16 cellular contexts compared by ENCODE assay signal in genomic region chr2:152037711-152038110, GRCh38.
DNase-seq lines count a peak whose midpoint lies in the region; ATAC-seq, FAIRE-seq and TF ChIP-seq lines count a peak whose summit lies in the region.
"Had no signal": no experiment of that assay in that cellular context is flagged by ENCODE, and none has a peak within 500 bp of the region (broad histone marks: within the 10 kb centered on the region; RNA-seq: fewer than 3 reads in every experiment).

No MANE protein-coding gene starts in this region.

- no peaks in the 10 kb centered on the region for H3K27me3 Mint-ChIP-seq in glutamatergic neuron (ENCODE audit: unreplicated experiment)

- H3K4me2 ChIP-seq in GM12878 (ENCODE audit: control insufficient read depth, insufficient read depth) = no peak overlapping the region

- H3K4me3 ChIP-seq in GM12878 (no peak overlapping the region), testis (no peak overlapping the region)

- no peak overlapping the region for H3K9ac ChIP-seq in GM12878 (ENCODE audit: control insufficient read depth, insufficient read depth, low read length)

- TF ChIP-seq CTCF in GM12878 (IDR thresholded peaks at IDR 0.05 in 2 of 3, conservative IDR thresholded peaks at IDR 0.05 in 1 of 3; ENCODE audit: control insufficient read depth in 2 of 3, extremely low read depth in 1 of 3, insufficient read depth in 1 of 3, low read depth in 3 of 3, low read length in 3 of 3) (no peak), glutamatergic neuron (IDR thresholded peaks at IDR 0.05; ENCODE audit: partially characterized antibody, unreplicated experiment) (no peak), testis (IDR thresholded peaks at IDR 0.05) (no peak)

- DNase-seq in GM12878 (ENCODE audit: low read depth, low spot score) = no peak
- peak; percentile 40 for DNase-seq in glutamatergic neuron
- peak; percentile 30 for DNase-seq in myocyte (ENCODE audit: low read depth)
- DNase-seq in testis = peak; percentile 75
- DNase-seq in DMS114 treated with DMSO at 0.1 percent for 48 hours (lab: John Stamatoyannopoulos, UW; ENCODE audit: unreplicated experiment) = no peak
- no peak for DNase-seq in NCI-H526 (lab: John Stamatoyannopoulos, UW)
- DNase-seq in stimulated activated naive CD4-positive, alpha-beta T cell treated with Interleukin-2 at 50 U/mL for 16 hours (lab: John Stamatoyannopoulos, UW) = no peak
- DNase-seq in putamen (ENCODE audit: low spot score) = no peak
- DNase-seq: activated naive CD8-positive, alpha-beta T cell treated with anti-CD3 and anti-CD28 coated beads, Interleukin-2, amount 50 U/mL, for 24 hours; effector memory CD8-positive, alpha-beta T cell; natural killer cell; NCI-H226; SHP77 treated with DMSO at 0.1 percent for 48 hours; stimulated activated CD4-positive, alpha-beta T cell treated with anti-CD3 and anti-CD28 coated beads, Interleukin-2, amount 100 ng/mL, for 24 hours; T-helper 17 cell had no signal

- H3K9me3 Mint-ChIP-seq in glutamatergic neuron (ENCODE audit: unreplicated experiment) = no peaks in the 10 kb centered on the region
- H3K9me3 Mint-ChIP-seq: activated naive CD8-positive, alpha-beta T cell treated with anti-CD3 and anti-CD28 coated beads, Interleukin-2, amount 50 U/mL, for 24 hours; effector memory CD8-positive, alpha-beta T cell; natural killer cell; WTC11 had no signal

- no peak overlapping the region for H3K27ac Mint-ChIP-seq in glutamatergic neuron (ENCODE audit: unreplicated experiment)
- H3K27ac Mint-ChIP-seq: activated naive CD8-positive, alpha-beta T cell treated with anti-CD3 and anti-CD28 coated beads, Interleukin-2, amount 50 U/mL, for 24 hours; effector memory CD8-positive, alpha-beta T cell; natural killer cell; T-helper 17 cell; WTC11 had no signal

- no peak for TF ChIP-seq EP300 in GM12878 (IDR thresholded peaks at IDR 0.05; ENCODE audit: borderline replicate concordance in 1 of 2, control insufficient read depth in 1 of 2, low read depth in 2 of 2, low read length in 2 of 2)

- 0 out of 2 replicates have a peak overlapping the region, but pooled peaks have one; percentile 3 for H2AFZ ChIP-seq in GM12878 (ENCODE audit: control insufficient read depth, low read depth, low read length)

- H3K27ac ChIP-seq in GM12878 (ENCODE audit: control insufficient read depth, insufficient read depth) (no peak overlapping the region), testis (peak overlapping the region in 1 of 2 donors; percentile 11)

- no peaks in the 10 kb centered on the region for H3K9me3 ChIP-seq in GM12878 (replicated peaks; ENCODE audit: control insufficient read depth, insufficient read depth, low read length)
- no peaks in the 10 kb centered on the region for H3K9me3 ChIP-seq in testis

- H3K27me3 ChIP-seq in GM12878 (replicated peaks in 1 of 2; ENCODE audit: control insufficient read depth in 2 of 2, insufficient read depth in 2 of 2, low read length in 1 of 2) (no peaks in the 10 kb centered on the region), testis (no peaks in the 10 kb centered on the region)

- H3K4me1 ChIP-seq in GM12878 (ENCODE audit: control insufficient read depth, insufficient read depth, low read length) (no peaks in the 10 kb centered on the region), testis (peaks cover 23% of the 10 kb centered on the region)

- SMC1A ChIA-PET in GM12878 (lab: Charles Lee; ENCODE audit: uncharacterized antibody, unreplicated experiment) = interaction anchor here (0.6 to 4.0 kb wide), 13 partner anchors 9 to 705 kb away, joined by 3 to 26 read pairs (median 5); no protein-coding TSS in a partner anchor

- CTCF ChIA-PET in GM12878 (lab: Yijun Ruan, JAX) = interaction anchor here (0.8 to 4.7 kb wide), 18 partner anchors 11 to 787 kb away, joined by 3 to 50 read pairs (median 4); partner anchors contain the start of gene STAM2

- TF ChIP-seq POLR2A in GM12878 (IDR thresholded peaks at IDR 0.05; ENCODE audit: low read depth, low read length) (no peak), testis (IDR thresholded peaks at IDR 0.05) (no peak)

- H3K36me3 Mint-ChIP-seq in glutamatergic neuron (ENCODE audit: unreplicated experiment) = no peaks in the 10 kb centered on the region
- H3K36me3 Mint-ChIP-seq: natural killer cell, WTC11 had no signal

- H3K4me3 Mint-ChIP-seq in glutamatergic neuron (ENCODE audit: unreplicated experiment) = no peak overlapping the region
- H3K4me3 Mint-ChIP-seq: activated naive CD8-positive, alpha-beta T cell treated with anti-CD3 and anti-CD28 coated beads, Interleukin-2, amount 50 U/mL, for 24 hours; effector memory CD8-positive, alpha-beta T cell; natural killer cell; T-helper 17 cell; WTC11 had no signal

- H3K4me1 Mint-ChIP-seq in glutamatergic neuron (ENCODE audit: low read depth, unreplicated experiment) = peaks cover 19% of the 10 kb centered on the region
- H3K4me1 Mint-ChIP-seq: activated naive CD8-positive, alpha-beta T cell treated with anti-CD3 and anti-CD28 coated beads, Interleukin-2, amount 50 U/mL, for 24 hours; natural killer cell; T-helper 17 cell had no signal

- no peak for FAIRE-seq in GM12878 (lab: Jason Lieb, UNC)

- POLR2A ChIA-PET in GM12878 (lab: Charles Lee) = interaction anchor here (1.2 kb wide), 1 partner anchor 138 kb away, joined by 3 read pairs; the partner anchor contains the start of gene STAM2

- no TSS peak for BruUV-seq in GM12878 (replicated peaks; lab: Mats Ljungman, UMichigan)

- RAD21 ChIA-PET in GM12878 (lab: Charles Lee; ENCODE audit: unreplicated experiment) = interaction anchor here (0.6 to 3.0 kb wide), 11 partner anchors 9 to 1483 kb away, joined by 3 to 25 read pairs (median 6); partner anchors contain the start of gene STAM2

- TF ChIP-seq RAD21 in GM12878 (IDR thresholded peaks at IDR 0.05; ENCODE audit: insufficient read depth, low read depth, low read length) = no peak

- peaks cover 2% of the 10 kb centered on the region; the same call in 1 of the 2 replicates for H3K79me2 ChIP-seq in GM12878 (ENCODE audit: control insufficient read depth, insufficient read depth, low read length)

- no peak for ATAC-seq in GM12878
- ATAC-seq: activated naive CD8-positive, alpha-beta T cell treated with anti-CD3 and anti-CD28 coated beads, Interleukin-2, amount 50 U/mL, for 24 hours; effector memory CD8-positive, alpha-beta T cell; natural killer cell; T-helper 17 cell had no signal

- intact Hi-C loops in GM12878 (cut with micrococcal nuclease; ENCODE audit: unreplicated experiment) = loop anchor here (1.0 to 5.0 kb wide), 3 partner anchors 138 to 598 kb away; partner anchors contain the start of genes FMNL2 and STAM2
- intact Hi-C loops in testis (cut with DNase I; ENCODE audit: low total_unique reads) = loop anchor here (10.0 kb wide), 1 partner anchor 127 kb away; no protein-coding TSS in a partner anchor

- 60% methylated on average over 4 of the region's 4 CpGs for WGBS in GM12878 (ENCODE audit: insufficient coverage, insufficient replicate concordance, low lambda C conversion rate, missing lambda C conversion rate)
- WGBS in testis, 2 donors = 20 to 26% methylated on average over 3 to 4 of the region's 4 CpGs

- in situ Hi-C loops in GM12878 (cut with MboI) = loop anchor here (10.0 kb wide), 1 partner anchor 297 kb away; the partner anchor contains the start of gene FMNL2

- H3K36me3 ChIP-seq in GM12878 (ENCODE audit: control insufficient read depth in 2 of 2, insufficient read depth in 2 of 2, low read length in 1 of 2) = no peaks in the 10 kb centered on the region
- no peaks in the 10 kb centered on the region for H3K36me3 ChIP-seq in testis (ENCODE audit: low read depth, missing control alignments)

- H4K20me1 ChIP-seq in GM12878 (ENCODE audit: control insufficient read depth, insufficient read depth) = no peaks in the 10 kb centered on the region

TF ChIP-seq in GM12878, 131 proteins besides CTCF, POLR2A, EP300 and RAD21 (continues in another document):
- TF ChIP-seq, protein P1, sequence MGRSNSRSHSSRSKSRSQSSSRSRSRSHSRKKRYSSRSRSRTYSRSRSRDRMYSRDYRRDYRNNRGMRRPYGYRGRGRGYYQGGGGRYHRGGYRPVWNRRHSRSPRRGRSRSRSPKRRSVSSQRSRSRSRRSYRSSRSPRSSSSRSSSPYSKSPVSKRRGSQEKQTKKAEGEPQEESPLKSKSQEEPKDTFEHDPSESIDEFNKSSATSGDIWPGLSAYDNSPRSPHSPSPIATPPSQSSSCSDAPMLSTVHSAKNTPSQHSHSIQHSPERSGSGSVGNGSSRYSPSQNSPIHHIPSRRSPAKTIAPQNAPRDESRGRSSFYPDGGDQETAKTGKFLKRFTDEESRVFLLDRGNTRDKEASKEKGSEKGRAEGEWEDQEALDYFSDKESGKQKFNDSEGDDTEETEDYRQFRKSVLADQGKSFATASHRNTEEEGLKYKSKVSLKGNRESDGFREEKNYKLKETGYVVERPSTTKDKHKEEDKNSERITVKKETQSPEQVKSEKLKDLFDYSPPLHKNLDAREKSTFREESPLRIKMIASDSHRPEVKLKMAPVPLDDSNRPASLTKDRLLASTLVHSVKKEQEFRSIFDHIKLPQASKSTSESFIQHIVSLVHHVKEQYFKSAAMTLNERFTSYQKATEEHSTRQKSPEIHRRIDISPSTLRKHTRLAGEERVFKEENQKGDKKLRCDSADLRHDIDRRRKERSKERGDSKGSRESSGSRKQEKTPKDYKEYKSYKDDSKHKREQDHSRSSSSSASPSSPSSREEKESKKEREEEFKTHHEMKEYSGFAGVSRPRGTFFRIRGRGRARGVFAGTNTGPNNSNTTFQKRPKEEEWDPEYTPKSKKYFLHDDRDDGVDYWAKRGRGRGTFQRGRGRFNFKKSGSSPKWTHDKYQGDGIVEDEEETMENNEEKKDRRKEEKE (IDR thresholded peaks at IDR 0.05) = no peak
- TF ChIP-seq, protein P2, sequence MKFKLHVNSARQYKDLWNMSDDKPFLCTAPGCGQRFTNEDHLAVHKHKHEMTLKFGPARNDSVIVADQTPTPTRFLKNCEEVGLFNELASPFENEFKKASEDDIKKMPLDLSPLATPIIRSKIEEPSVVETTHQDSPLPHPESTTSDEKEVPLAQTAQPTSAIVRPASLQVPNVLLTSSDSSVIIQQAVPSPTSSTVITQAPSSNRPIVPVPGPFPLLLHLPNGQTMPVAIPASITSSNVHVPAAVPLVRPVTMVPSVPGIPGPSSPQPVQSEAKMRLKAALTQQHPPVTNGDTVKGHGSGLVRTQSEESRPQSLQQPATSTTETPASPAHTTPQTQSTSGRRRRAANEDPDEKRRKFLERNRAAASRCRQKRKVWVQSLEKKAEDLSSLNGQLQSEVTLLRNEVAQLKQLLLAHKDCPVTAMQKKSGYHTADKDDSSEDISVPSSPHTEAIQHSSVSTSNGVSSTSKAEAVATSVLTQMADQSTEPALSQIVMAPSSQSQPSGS (IDR thresholded peaks at IDR 0.05; ENCODE audit: low read length) = no peak
- no peak for TF ChIP-seq CHD4 (IDR thresholded peaks at IDR 0.05)
- no peak for TF ChIP-seq NBN (IDR thresholded peaks at IDR 0.05)
- TF ChIP-seq JUNB (IDR thresholded peaks at IDR 0.05) = no peak

Comparison
In these comparisons a context has a peak if more than half of its experiments do, and no peak if none do; other contexts are left out.
1. DNase-seq: peak in glutamatergic neuron (single experiment), myocyte (single experiment) and testis (single experiment); none in GM12878 (single experiment), DMS114 treated with DMSO at 0.1 percent for 48 hours (single experiment), NCI-H526 (0 of 2), stimulated activated naive CD4-positive, alpha-beta T cell treated with Interleukin-2 at 50 U/mL for 16 hours (single experiment) and putamen (single experiment).